8 cellular contexts compared by ENCODE assay signal in the genomic region with DNA sequence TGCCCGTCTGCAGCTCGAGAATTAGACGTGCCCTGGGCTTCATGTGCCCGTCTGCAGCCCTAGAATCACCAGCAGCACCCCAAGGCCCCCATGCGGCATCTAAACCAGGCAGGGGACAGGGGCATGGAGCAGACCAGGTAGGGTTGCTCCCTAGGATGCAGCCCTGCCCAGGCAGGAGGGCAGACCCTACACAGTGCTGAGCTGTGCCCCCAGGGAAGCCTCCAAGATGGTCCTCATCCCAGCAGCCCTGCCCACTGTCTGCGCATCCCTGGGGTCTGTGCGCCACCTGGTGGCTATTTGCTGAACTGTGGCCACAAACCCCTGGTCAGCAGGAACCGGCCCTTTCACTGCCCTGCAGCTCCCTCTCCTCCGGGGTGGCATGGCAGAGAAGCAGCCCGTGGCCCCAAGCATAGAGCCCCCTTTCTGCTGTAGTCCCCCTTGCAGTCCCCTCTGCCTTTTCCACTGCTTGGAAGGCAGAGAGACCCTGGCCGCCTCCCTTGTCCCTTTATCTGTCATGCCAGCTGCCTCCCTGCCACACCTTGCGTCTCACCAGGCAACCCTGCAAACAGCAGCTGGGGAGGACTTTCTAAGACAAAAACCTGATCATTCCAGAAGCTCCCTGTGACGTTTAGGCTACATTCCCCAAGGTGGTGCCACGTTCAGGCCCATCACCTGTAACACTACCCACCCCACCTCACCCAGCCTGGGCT.
DNase-seq lines count a peak whose midpoint lies in the region; ATAC-seq lines count a peak whose summit lies in the region.

No MANE protein-coding gene starts in this region.

- DNase-seq in NCI-H2107 (lab: John Stamatoyannopoulos, UW): peak; percentile 27
- no peak for DNase-seq in NCI-H2107 treated with DMSO at 0.1 percent for 48 hours (lab: John Stamatoyannopoulos, UW; ENCODE audit: unreplicated experiment)
- DNase-seq in NCI-H2227 (lab: John Stamatoyannopoulos, UW; ENCODE audit: unreplicated experiment): peak; percentile 89
- peak; percentile 92 for DNase-seq in activated CD8-positive, alpha-beta memory T cell treated with anti-CD3 and anti-CD28 coated beads for 24 hours
- DNase-seq in effector memory CD8-positive, alpha-beta T cell: peak; percentile 65 to 68 (median 67)
- peak; percentile 61 for DNase-seq in midbrain (lab: John Stamatoyannopoulos, UW)
- DNase-seq in stimulated activated CD8-positive, alpha-beta memory T cell treated with anti-CD3 and anti-CD28 coated beads, Interleukin-4, amount 100 ng/mL, for 1 hour (ENCODE audit: low read depth in 2 of 2, low spot score in 1 of 2): peak; percentile 48 to 56

- peak overlapping the region in 1 of 2 donors; percentile 37 for H3K4me3 Mint-ChIP-seq in effector memory CD8-positive, alpha-beta T cell

- peaks cover 7% of the 10 kb centered on the region for H3K36me3 Mint-ChIP-seq in effector memory CD8-positive, alpha-beta T cell (ENCODE audit: insufficient read depth)

- ATAC-seq in effector memory CD8-positive, alpha-beta T cell (replicated peaks): peak; percentile 41
- no peak for ATAC-seq in HG03135 (IDR thresholded peaks at IDR 0.05; ENCODE audit: unreplicated experiment)

- H3K27me3 Mint-ChIP-seq in effector memory CD8-positive, alpha-beta T cell: peaks cover 0 to 15% of the 10 kb centered on the region in 2 donors

- peaks cover 8 to 26% of the 10 kb centered on the region in 2 donors for H3K4me1 Mint-ChIP-seq in effector memory CD8-positive, alpha-beta T cell (ENCODE audit: low read depth in 2 of 2)

- no peak overlapping the region for H3K27ac Mint-ChIP-seq in effector memory CD8-positive, alpha-beta T cell

- H3K9me3 Mint-ChIP-seq in effector memory CD8-positive, alpha-beta T cell: no peaks in the 10 kb centered on the region
